Comparison of ENCODE assay signal across 21 cellular contexts in genomic region chr3:197268319-197268718, GRCh38. TPM values are rescaled to one million over a fixed set of nuclear protein-coding genes. Genes with fewer than 3 reads are reported as not detected.
A peak's percentile ranks its signal among the peaks of the same experiment; 100 is the strongest.
DNase-seq lines count a peak whose midpoint lies in the region; ATAC-seq and TF ChIP-seq lines count a peak whose summit lies in the region.
"Had no signal": no experiment of that assay in that cellular context is flagged by ENCODE, and none has a peak within 500 bp of the region (broad histone marks: within the 10 kb centered on the region; RNA-seq: fewer than 3 reads in every experiment).

No MANE protein-coding gene starts in this region.

- H3K4me1 ChIP-seq in osteoblast (ENCODE audit: insufficient read depth, low read length), result peaks cover 3% of the 10 kb centered on the region
- peaks cover 0 to 2% of the 10 kb centered on the region in 2 donors for H3K4me1 ChIP-seq in aorta (ENCODE audit: control insufficient read depth in 1 of 2, insufficient read depth in 2 of 2, low read length in 2 of 2)
- H3K4me1 ChIP-seq: BLaER1 had no signal

- no peak overlapping the region for H3K4me2 ChIP-seq in osteoblast (ENCODE audit: insufficient read depth, low read length)
- H3K4me2 ChIP-seq: BLaER1, PC-9 had no signal

- no peak for DNase-seq in left cardiac atrium
- no peak for DNase-seq in cardiac septum (ENCODE audit: low spot score)
- DNase-seq in fibroblast of pulmonary artery (ENCODE audit: low read depth), result peak; percentile 27
- DNase-seq in osteoblast (ENCODE audit: insufficient read length, low spot score, missing footprints), result no peak
- DNase-seq in aorta, result no peak
- DNase-seq in NCI-H2227 (lab: John Stamatoyannopoulos, UW; ENCODE audit: unreplicated experiment), result no peak
- no peak for DNase-seq in T-helper 1 cell
- DNase-seq: ACHN; CD4-positive, alpha-beta T cell; COR-L47; DMS79; MG63; NCI-H187; NCI-H2227 treated with DMSO at 0.1 percent for 48 hours; NCI-H510A; PC-9; RPMI8226; SHP77 treated with DMSO at 0.1 percent for 48 hours had no signal

- peaks cover 25% of the 10 kb centered on the region for H4K20me1 ChIP-seq in osteoblast (ENCODE audit: insufficient read depth, low read length)

- H3K27ac ChIP-seq in osteoblast (ENCODE audit: low read depth, low read length) (peak overlapping the region; percentile 30), aorta (ENCODE audit: low read depth in 1 of 2, low read length in 2 of 2) (no peak overlapping the region)
- H3K27ac ChIP-seq: 22Rv1, BLaER1, PC-9 had no signal

- ATAC-seq in left cardiac atrium (peak; percentile 36 to 38), aorta (ENCODE audit: low FRiP score) (no peak), HG03280 (IDR thresholded peaks at IDR 0.05; ENCODE audit: unreplicated experiment) (no peak)

- WGBS in aorta, 2 donors, result 18 to 28% methylated on average over 4 of the region's 4 CpGs

- no peaks in the 10 kb centered on the region for H3K27me3 ChIP-seq in osteoblast (ENCODE audit: insufficient read depth, low read length)
- H3K27me3 ChIP-seq in aorta (ENCODE audit: control insufficient read depth in 1 of 2, insufficient read depth in 2 of 2, low read length in 1 of 2), result no peaks in the 10 kb centered on the region
- H3K27me3 ChIP-seq: BLaER1, MG63 had no signal

- H3K79me2 ChIP-seq in osteoblast (ENCODE audit: insufficient read depth, low read length), result peaks cover 96% of the 10 kb centered on the region

- H3K9me3 ChIP-seq in osteoblast (ENCODE audit: low read depth, low read length), result no peaks in the 10 kb centered on the region
- H3K9me3 ChIP-seq in aorta (ENCODE audit: control insufficient read depth, low read length), result no peaks in the 10 kb centered on the region
- H3K9me3 ChIP-seq: MG63 had no signal

- no peak overlapping the region for H3K4me3 ChIP-seq in fibroblast of pulmonary artery (replicated peaks; ENCODE audit: low read depth, low read length)
- no peak overlapping the region for H3K4me3 ChIP-seq in osteoblast (ENCODE audit: insufficient read depth, low read length)
- no peak overlapping the region for H3K4me3 ChIP-seq in aorta (ENCODE audit: low read length in 2 of 2)
- H3K4me3 ChIP-seq: BLaER1, MG63, PC-9 had no signal

- TF ChIP-seq CTCF in fibroblast of pulmonary artery (IDR thresholded peaks at IDR 0.05; ENCODE audit: low read length, missing control alignments) (no peak), osteoblast (IDR thresholded peaks at IDR 0.05; ENCODE audit: extremely low read depth, low read depth, low read length) (no peak)

- intact Hi-C loops in left cardiac atrium (cut with DNase I) (no loop called here), cardiac septum (cut with DNase I) (no loop called here), aorta (cut with DNase I) (no loop called here)

- no peak overlapping the region for H2AFZ ChIP-seq in osteoblast (ENCODE audit: low read length)
- H2AFZ ChIP-seq: PC-9 had no signal

- H3K36me3 ChIP-seq in osteoblast (ENCODE audit: insufficient read depth, low read length), result peaks cover 12% of the 10 kb centered on the region
- H3K36me3 ChIP-seq in aorta (ENCODE audit: control insufficient read depth in 1 of 2, insufficient read depth in 2 of 2, low read length in 1 of 2), result peaks cover 0 to 2% of the 10 kb centered on the region in 2 donors

RNA-seq across cellular contexts. Expression of gene DLG1, which starts 30.1 kb away (rescaled TPM):
- total RNA-seq in left cardiac atrium (10 to 100 TPM; 44.1 to 59.0 TPM), cardiac septum (113 TPM), osteoblast (76.6 and 79.3 TPM in 2 replicates), aorta (100 to 1,000 TPM in 1 of 2 donors, 10 to 100 TPM in 1; 68.8 to 100 TPM)
- 10 to 100 TPM; 21.2 to 35.1 TPM for polyA plus RNA-seq in aorta

Comparison
In these comparisons a context has a peak if more than half of its experiments do, and no peak if none do; other contexts are left out.
1. ATAC-seq: peak in left cardiac atrium (2 of 2); none in aorta (single experiment) and HG03280 (single experiment).